11 cellular contexts compared by ENCODE assay signal in genomic region chr14:104895786-104896642, GRCh38. TPM values are rescaled to one million over a fixed set of nuclear protein-coding genes. Genes with fewer than 3 reads are reported as not detected.
DNase-seq lines count a peak whose midpoint lies in the region; ATAC-seq lines count a peak whose summit lies in the region.
"Had no signal": no experiment of that assay in that cellular context is flagged by ENCODE, and none has a peak within 500 bp of the region (broad histone marks: within the 10 kb centered on the region; RNA-seq: fewer than 3 reads in every experiment).

No MANE protein-coding gene starts in this region.

- no peak overlapping the region for H3K9ac ChIP-seq in mesenchymal stem cell (ENCODE audit: low read length)

- ATAC-seq in HG02973 (IDR thresholded peaks at IDR 0.05; ENCODE audit: unreplicated experiment) (no peak), GM18873 (IDR thresholded peaks at IDR 0.05; ENCODE audit: low FRiP score, unreplicated experiment) (no peak)
- ATAC-seq in stimulated activated naive CD8-positive, alpha-beta T cell treated with anti-CD3 and anti-CD28 coated beads, Interleukin-15, amount 100 ng/mL, for 72 hours: no peak

- H2BK15ac ChIP-seq in mesenchymal stem cell (ENCODE audit: low read depth, poor library complexity, severe bottlenecking): peak overlapping the region; percentile 8

- no peak overlapping the region for H2BK120ac ChIP-seq in mesenchymal stem cell (ENCODE audit: low read depth, low read length)

- H3K4me3 ChIP-seq in mesenchymal stem cell (ENCODE audit: insufficient read depth in 1 of 2, low read depth in 1 of 2, low read length in 2 of 2): no peak overlapping the region
- H3K4me3 ChIP-seq: skin epidermis, thoracic aorta had no signal

- no peak overlapping the region for H3K4ac ChIP-seq in mesenchymal stem cell (ENCODE audit: low read depth in 1 of 2, low read length in 2 of 2)

- in situ Hi-C loops in SK-MEL-5 (cut with HindIII; ENCODE audit: low pct_unique_long_range_greater_than_20kb, low sequenced_read_pairs): no loop called here

- no peak overlapping the region for H4K8ac ChIP-seq in mesenchymal stem cell (ENCODE audit: low read length)

- no peak overlapping the region for H3K27ac ChIP-seq in mesenchymal stem cell (ENCODE audit: low read length, poor library complexity, severe bottlenecking)
- H3K27ac ChIP-seq: skin epidermis, thoracic aorta had no signal

- H2AFZ ChIP-seq in mesenchymal stem cell (ENCODE audit: low read depth, low read length): no peak overlapping the region

- no peaks in the 10 kb centered on the region for H3K9me3 ChIP-seq in mesenchymal stem cell (ENCODE audit: control insufficient read depth, low read length)
- H3K9me3 ChIP-seq: thoracic aorta had no signal

- no peak overlapping the region for H4K91ac ChIP-seq in mesenchymal stem cell (ENCODE audit: low read length)

- H3K4me3 Mint-ChIP-seq in stimulated activated naive CD8-positive, alpha-beta T cell treated with anti-CD3 and anti-CD28 coated beads, Interleukin-15, amount 100 ng/mL, for 72 hours: no peak overlapping the region

- H3K79me1 ChIP-seq in mesenchymal stem cell (replicated peaks; ENCODE audit: low read length, poor library complexity, severe bottlenecking): no peaks in the 10 kb centered on the region

- no peak overlapping the region for H3K14ac ChIP-seq in mesenchymal stem cell (ENCODE audit: low read length in 2 of 2)

- no peaks in the 10 kb centered on the region for H3K4me1 Mint-ChIP-seq in stimulated activated naive CD8-positive, alpha-beta T cell treated with anti-CD3 and anti-CD28 coated beads, Interleukin-15, amount 100 ng/mL, for 72 hours

- H3K23ac ChIP-seq in mesenchymal stem cell (ENCODE audit: low read length in 2 of 2): no peak overlapping the region

- peak; percentile 94 for DNase-seq in DMS53 (lab: John Stamatoyannopoulos, UW)
- DNase-seq in NCI-H1092 (lab: John Stamatoyannopoulos, UW): peak; percentile 78
- peak; percentile 66 for DNase-seq in SK-MEL-5 (ENCODE audit: low read depth, low spot score)
- DNase-seq in mesenchymal stem cell: no peak
- DNase-seq in NCI-H526 treated with DMSO at 0.1 percent for 48 hours (lab: John Stamatoyannopoulos, UW): no peak
- DNase-seq in stimulated activated naive CD8-positive, alpha-beta T cell treated with anti-CD3 and anti-CD28 coated beads, Interleukin-15, amount 100 ng/mL, for 72 hours: no peak

- no peak overlapping the region for H3K27ac Mint-ChIP-seq in stimulated activated naive CD8-positive, alpha-beta T cell treated with anti-CD3 and anti-CD28 coated beads, Interleukin-15, amount 100 ng/mL, for 72 hours

- H2BK5ac ChIP-seq in mesenchymal stem cell (ENCODE audit: low read depth, low read length, poor library complexity, severe bottlenecking): no peak overlapping the region

- peaks cover 16% of the 10 kb centered on the region for H3K4me1 ChIP-seq in mesenchymal stem cell (ENCODE audit: control insufficient read depth, insufficient read depth, low read depth, low read length)

- H2AK5ac ChIP-seq in mesenchymal stem cell (ENCODE audit: low read length, severe bottlenecking): no peak overlapping the region

- no peak overlapping the region for H3K4me2 ChIP-seq in mesenchymal stem cell (ENCODE audit: low read length, poor library complexity, severe bottlenecking)

- WGBS in mesenchymal stem cell: 89% methylated on average over 30 of the region's 33 CpGs

- no peaks in the 10 kb centered on the region for H3K27me3 ChIP-seq in mesenchymal stem cell (ENCODE audit: control insufficient read depth in 1 of 2, insufficient read depth in 1 of 2, low read length in 2 of 2)

- H2BK12ac ChIP-seq in mesenchymal stem cell (ENCODE audit: low read length in 2 of 2): no peak overlapping the region

- no peaks in the 10 kb centered on the region for H3K27me3 Mint-ChIP-seq in stimulated activated naive CD8-positive, alpha-beta T cell treated with anti-CD3 and anti-CD28 coated beads, Interleukin-15, amount 100 ng/mL, for 72 hours

- peaks cover 17 to 57% of the 10 kb centered on the region in 2 experiments for H3K36me3 ChIP-seq in mesenchymal stem cell (ENCODE audit: control insufficient read depth in 1 of 2, insufficient read depth in 2 of 2, low read depth in 1 of 2, low read length in 2 of 2)
- H3K36me3 ChIP-seq: thoracic aorta had no signal

- H3K18ac ChIP-seq in mesenchymal stem cell (ENCODE audit: low read depth in 1 of 2, low read length in 2 of 2): no peak overlapping the region

- no peaks in the 10 kb centered on the region for H3K9me3 Mint-ChIP-seq in stimulated activated naive CD8-positive, alpha-beta T cell treated with anti-CD3 and anti-CD28 coated beads, Interleukin-15, amount 100 ng/mL, for 72 hours

RNA-seq across cellular contexts. Expression of gene PLD4, which starts 28.7 kb away (rescaled TPM):
- total RNA-seq in SK-MEL-5 (2014; rRNA removed; shearing (Covaris generic)): not detected in 2 replicates
- 1.0 TPM in 1 of 2 replicates, not detected in the other for polyA plus RNA-seq in SK-MEL-5 (2015; cell fraction: cytosol; rRNA removed)
- polyA plus RNA-seq in SK-MEL-5 (2015; cell fraction: nucleus; rRNA removed): 0.09 and 0.11 TPM in 2 replicates
- polyA plus RNA-seq in mesenchymal stem cell (2013, experiment 1 of 2): 0.01 TPM
- not detected for polyA plus RNA-seq in mesenchymal stem cell (2013, experiment 2 of 2)
- total RNA-seq: LHCN-M2 had no signal

RNA-seq across cellular contexts. Expression of gene CEP170B, which starts 30.9 kb away (rescaled TPM):
- 20.2 and 20.4 TPM in 2 replicates for total RNA-seq in SK-MEL-5 (2014; rRNA removed; shearing (Covaris generic))
- 39.4 and 52.5 TPM in 2 replicates for polyA plus RNA-seq in SK-MEL-5 (2015; cell fraction: cytosol; rRNA removed)
- polyA plus RNA-seq in SK-MEL-5 (2015; cell fraction: nucleus; rRNA removed): 97.4 and 98.1 TPM in 2 replicates
- polyA plus RNA-seq in mesenchymal stem cell (2013, experiment 1 of 2): 11.4 TPM
- polyA plus RNA-seq in mesenchymal stem cell (2013, experiment 2 of 2): 11.1 TPM

Comparison
In these comparisons a context has a peak if more than half of its experiments do, and no peak if none do; other contexts are left out.
1. DNase-seq: peak in DMS53 (single experiment), NCI-H1092 (single experiment) and SK-MEL-5 (single experiment); none in mesenchymal stem cell (single experiment), NCI-H526 treated with DMSO at 0.1 percent for 48 hours (single experiment) and stimulated activated naive CD8-positive, alpha-beta T cell treated with anti-CD3 and anti-CD28 coated beads, Interleukin-15, amount 100 ng/mL, for 72 hours (0 of 2).